Comparison of ENCODE assay signal across 18 cellular contexts in genomic region chr4:137650051-137650450, GRCh38.
"Had no signal": no experiment of that assay in that cellular context is flagged by ENCODE, and none has a peak within 500 bp of the region (broad histone marks: within the 10 kb centered on the region; RNA-seq: fewer than 3 reads in every experiment).

No MANE protein-coding gene starts in this region.

- DNase-seq: effector memory CD8-positive, alpha-beta T cell; kidney; left cardiac atrium; left ventricle myocardium inferior; lower lobe of right lung; midbrain; occipital lobe; retina; spleen; stimulated activated CD4-positive, alpha-beta T cell treated with anti-CD3 and anti-CD28 coated beads, Interleukin-15, amount 100 ng/mL, for 24 hours; stimulated activated CD4-positive, alpha-beta T cell treated with anti-CD3 and anti-CD28 coated beads, Interleukin-1b, Interleukin-23, amount 100 ng/mL, for 48 hours; stimulated activated CD4-positive, alpha-beta T cell treated with anti-CD3 and anti-CD28 coated beads, Interleukin-4, amount 100 ng/mL, for 24 hours; tibial artery; upper lobe of left lung; uterus had no signal

- ATAC-seq: effector memory CD8-positive, alpha-beta T cell; left cardiac atrium; lower lobe of right lung; natural killer cell treated with Interleukin-12 subunit alpha and Interleukin-12 subunit beta and Interleukin-15 and Interleukin-18, amount 100 ng/mL, for 72 hours; sciatic nerve; stimulated activated memory B cell treated with anti-CD40 and anti-IgM and Interleukin-4, amounts not matched to agents 10 μg/mL and 1 μg/mL and 100 μg/mL, for 72 hours had no signal
